In genomic region chr6:7262037-7262461, GRCh38 we compare ENCODE assay signal across 8 cellular contexts. TPM values are rescaled to one million over a fixed set of nuclear protein-coding genes. Genes with fewer than 3 reads are reported as not detected.
DNase-seq lines count a peak whose midpoint lies in the region; ATAC-seq and TF ChIP-seq lines count a peak whose summit lies in the region.

No MANE protein-coding gene starts in this region.

- intact Hi-C loops in activated CD4-positive, alpha-beta T cell treated with anti-CD3 and anti-CD28 coated beads for 36 hours (cut with DNase I, micrococcal nuclease) = no loop called here

- H3K27me3 Mint-ChIP-seq in activated CD4-positive, alpha-beta T cell treated with anti-CD3 and anti-CD28 coated beads for 36 hours = peaks cover 21% of the 10 kb centered on the region
- no peaks in the 10 kb centered on the region; the same call in 1 of the 2 replicates for H3K27me3 Mint-ChIP-seq in WTC11 (ENCODE audit: low read depth)
- H3K27me3 Mint-ChIP-seq in stimulated activated memory B cell treated with anti-CD40 and anti-IgM and Interleukin-4, amounts not matched to agents 10 μg/mL and 1 μg/mL and 100 μg/mL, for 72 hours = no peaks in the 10 kb centered on the region

- H3K4me3 Mint-ChIP-seq in activated CD4-positive, alpha-beta T cell treated with anti-CD3 and anti-CD28 coated beads for 36 hours = peak overlapping the region; percentile 79
- peak overlapping the region; percentile 86 for H3K4me3 Mint-ChIP-seq in WTC11
- peak overlapping the region; percentile 95 for H3K4me3 Mint-ChIP-seq in stimulated activated memory B cell treated with anti-CD40 and anti-IgM and Interleukin-4, amounts not matched to agents 10 μg/mL and 1 μg/mL and 100 μg/mL, for 72 hours

- 58% methylated on average over 9 of the region's 9 CpGs for whole genome bisulfite sequencing in hepatocyte (ENCODE audit: low lambda C conversion rate, missing lambda C conversion rate)

- no peaks in the 10 kb centered on the region for H3K79me2 ChIP-seq in hepatocyte

- POLR2A ChIA-PET in activated CD4-positive, alpha-beta T cell treated with anti-CD3 and anti-CD28 coated beads for 36 hours (lab: Charles Lee) = no interaction called here
- POLR2A ChIA-PET in WTC11 (lab: Charles Lee) = interaction anchor here (0.6 to 1.2 kb wide), 2 partner anchors 575 to 597 kb away, joined by 3 to 4 read pairs; no protein-coding TSS in a partner anchor

- no peaks in the 10 kb centered on the region for H3K27me3 ChIP-seq in hepatocyte

- no peaks in the 10 kb centered on the region for H3K9me3 Mint-ChIP-seq in activated CD4-positive, alpha-beta T cell treated with anti-CD3 and anti-CD28 coated beads for 36 hours (ENCODE audit: low read depth)
- no peaks in the 10 kb centered on the region for H3K9me3 Mint-ChIP-seq in WTC11
- no peaks in the 10 kb centered on the region for H3K9me3 Mint-ChIP-seq in stimulated activated memory B cell treated with anti-CD40 and anti-IgM and Interleukin-4, amounts not matched to agents 10 μg/mL and 1 μg/mL and 100 μg/mL, for 72 hours

- H3K4me1 ChIP-seq in hepatocyte (ENCODE audit: insufficient read depth) = peaks cover 4% of the 10 kb centered on the region

- H3K9me3 ChIP-seq in hepatocyte (ENCODE audit: low read depth) = no peaks in the 10 kb centered on the region

- H3K4me3 ChIP-seq in hepatocyte = no peak overlapping the region

- H3K27ac Mint-ChIP-seq in activated CD4-positive, alpha-beta T cell treated with anti-CD3 and anti-CD28 coated beads for 36 hours = no peak overlapping the region
- peak overlapping the region; percentile 95 for H3K27ac Mint-ChIP-seq in WTC11
- H3K27ac Mint-ChIP-seq in stimulated activated memory B cell treated with anti-CD40 and anti-IgM and Interleukin-4, amounts not matched to agents 10 μg/mL and 1 μg/mL and 100 μg/mL, for 72 hours = no peak overlapping the region

- no peak overlapping the region for H3K27ac ChIP-seq in hepatocyte

- no peaks in the 10 kb centered on the region for H3K36me3 Mint-ChIP-seq in activated CD4-positive, alpha-beta T cell treated with anti-CD3 and anti-CD28 coated beads for 36 hours (ENCODE audit: low read depth)
- no peaks in the 10 kb centered on the region for H3K36me3 Mint-ChIP-seq in WTC11
- H3K36me3 Mint-ChIP-seq in stimulated activated memory B cell treated with anti-CD40 and anti-IgM and Interleukin-4, amounts not matched to agents 10 μg/mL and 1 μg/mL and 100 μg/mL, for 72 hours = no peaks in the 10 kb centered on the region

- no peak for ATAC-seq in activated CD4-positive, alpha-beta T cell treated with anti-CD3 and anti-CD28 coated beads for 36 hours
- ATAC-seq in WTC11 = peak; percentile 55
- no peak for ATAC-seq in stimulated activated memory B cell treated with anti-CD40 and anti-IgM and Interleukin-4, amounts not matched to agents 10 μg/mL and 1 μg/mL and 100 μg/mL, for 72 hours
- no peak for ATAC-seq in GM21825 (IDR thresholded peaks at IDR 0.05; ENCODE audit: unreplicated experiment)

- no peaks in the 10 kb centered on the region for H3K36me3 ChIP-seq in hepatocyte (replicated peaks; ENCODE audit: insufficient read depth, low read depth)

- H3K9me2 ChIP-seq in hepatocyte (replicated peaks; ENCODE audit: insufficient read depth) = no peaks in the 10 kb centered on the region

- no peak for TF ChIP-seq CTCF in WTC11 (IDR thresholded peaks at IDR 0.05)
- no peak for TF ChIP-seq CTCF in hepatocyte (IDR thresholded peaks at IDR 0.05; ENCODE audit: poor library complexity)

- CTCF ChIA-PET in activated CD4-positive, alpha-beta T cell treated with anti-CD3 and anti-CD28 coated beads for 36 hours (lab: Charles Lee) = interaction anchor here (0.5 to 1.8 kb wide), 5 partner anchors 13 to 585 kb away, joined by 3 to 9 read pairs (median 3); no protein-coding TSS in a partner anchor
- CTCF ChIA-PET in WTC11 (lab: Charles Lee) = interaction anchor here (1.1 to 4.8 kb wide), 5 partner anchors 13 to 566 kb away, joined by 3 to 39 read pairs (median 9); no protein-coding TSS in a partner anchor

- H4K20me1 ChIP-seq in hepatocyte (ENCODE audit: insufficient read depth, poor library complexity, severe bottlenecking) = no peaks in the 10 kb centered on the region

- H2AFZ ChIP-seq in hepatocyte = peak overlapping the region; percentile 68

- H3K4me1 Mint-ChIP-seq in activated CD4-positive, alpha-beta T cell treated with anti-CD3 and anti-CD28 coated beads for 36 hours = peaks cover 12% of the 10 kb centered on the region
- peaks cover 27% of the 10 kb centered on the region for H3K4me1 Mint-ChIP-seq in WTC11
- H3K4me1 Mint-ChIP-seq in stimulated activated memory B cell treated with anti-CD40 and anti-IgM and Interleukin-4, amounts not matched to agents 10 μg/mL and 1 μg/mL and 100 μg/mL, for 72 hours = peaks cover 24% of the 10 kb centered on the region

- peak overlapping the region; percentile 80 for H3K4me2 ChIP-seq in hepatocyte

- no peak for DNase-seq in activated CD4-positive, alpha-beta T cell treated with anti-CD3 and anti-CD28 coated beads for 36 hours
- DNase-seq in activated CD4-positive, alpha-beta T cell treated with anti-CD3 and anti-CD28 coated beads for 1 hour = no peak
- DNase-seq in WTC11 (ENCODE audit: low spot score) (peak; percentile 86), hepatocyte (ENCODE audit: low spot score) (peak; percentile 35), SIG-M5 (lab: John Stamatoyannopoulos, UW) (no peak), COR-L47 (lab: John Stamatoyannopoulos, UW) (no peak)

TF ChIP-seq in WTC11, 78 proteins besides CTCF, POLR2A, EP300 and RAD21:
- TF ChIP-seq ETV6 (CRISPR knock-in tag; IDR thresholded peaks at IDR 0.05) (no peak), MXD4 (CRISPR knock-in tag; IDR thresholded peaks at IDR 0.05; ENCODE audit: borderline replicate concordance) (no peak), TEAD1 (CRISPR knock-in tag; IDR thresholded peaks at IDR 0.05) (no peak), ZNF423 (CRISPR knock-in tag; IDR thresholded peaks at IDR 0.05) (no peak), SP1 (CRISPR knock-in tag; conservative IDR thresholded peaks at IDR 0.05) (peak; percentile 88)
- TF ChIP-seq, protein P1, sequence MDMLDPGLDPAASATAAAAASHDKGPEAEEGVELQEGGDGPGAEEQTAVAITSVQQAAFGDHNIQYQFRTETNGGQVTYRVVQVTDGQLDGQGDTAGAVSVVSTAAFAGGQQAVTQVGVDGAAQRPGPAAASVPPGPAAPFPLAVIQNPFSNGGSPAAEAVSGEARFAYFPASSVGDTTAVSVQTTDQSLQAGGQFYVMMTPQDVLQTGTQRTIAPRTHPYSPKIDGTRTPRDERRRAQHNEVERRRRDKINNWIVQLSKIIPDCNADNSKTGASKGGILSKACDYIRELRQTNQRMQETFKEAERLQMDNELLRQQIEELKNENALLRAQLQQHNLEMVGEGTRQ (CRISPR knock-in tag; IDR thresholded peaks at IDR 0.05) = peak; percentile 65
- TF ChIP-seq, protein P2, sequence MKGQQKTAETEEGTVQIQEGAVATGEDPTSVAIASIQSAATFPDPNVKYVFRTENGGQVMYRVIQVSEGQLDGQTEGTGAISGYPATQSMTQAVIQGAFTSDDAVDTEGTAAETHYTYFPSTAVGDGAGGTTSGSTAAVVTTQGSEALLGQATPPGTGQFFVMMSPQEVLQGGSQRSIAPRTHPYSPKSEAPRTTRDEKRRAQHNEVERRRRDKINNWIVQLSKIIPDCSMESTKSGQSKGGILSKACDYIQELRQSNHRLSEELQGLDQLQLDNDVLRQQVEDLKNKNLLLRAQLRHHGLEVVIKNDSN (CRISPR knock-in tag; IDR thresholded peaks at IDR 0.05) = peak; percentile 63; the same call in 1 of the 2 replicates

RNA-seq across cellular contexts. Expression of gene SSR1, which starts 51.0 kb away (rescaled TPM):
- total RNA-seq in activated CD4-positive, alpha-beta T cell treated with anti-CD3 and anti-CD28 coated beads for 36 hours = 100 to 1,000 TPM; 129 to 165 TPM
- total RNA-seq in WTC11 (2021) (86.4 to 96.7 TPM (median 91.6 TPM) in 3 replicates), hepatocyte (170 and 177 TPM in 2 replicates)
- polyA plus RNA-seq in hepatocyte = 191 and 195 TPM in 2 replicates

Comparison
In these comparisons a context has a peak if more than half of its experiments do, and no peak if none do; other contexts are left out.
1. DNase-seq: peak in WTC11 (single experiment) and hepatocyte (single experiment); none in activated CD4-positive, alpha-beta T cell treated with anti-CD3 and anti-CD28 coated beads for 36 hours (single experiment), activated CD4-positive, alpha-beta T cell treated with anti-CD3 and anti-CD28 coated beads for 1 hour (single experiment), SIG-M5 (single experiment) and COR-L47 (single experiment).
2. Peak in every context shown above with its lines, with median percentiles within 50 percentile points of each other: H3K4me3 Mint-ChIP-seq.